In the genomic region with DNA sequence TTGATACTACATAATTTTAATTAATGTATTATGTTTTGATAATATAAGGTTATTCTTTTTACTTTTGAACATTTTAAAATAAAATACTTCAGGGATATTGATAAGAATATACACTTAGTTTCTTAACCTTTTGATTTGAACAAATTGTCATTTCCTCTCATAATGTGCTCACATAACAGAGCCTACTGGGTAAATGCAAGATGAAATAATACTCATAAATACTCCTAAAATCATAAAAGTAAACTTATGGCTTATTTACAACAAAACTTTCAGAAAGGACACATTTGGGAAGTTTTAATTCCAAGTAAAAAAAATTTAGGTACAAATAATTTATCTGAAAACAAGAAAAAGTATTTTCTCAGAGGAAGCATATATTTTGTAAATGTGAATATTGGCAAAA, we compare ENCODE assay signal across 16 cellular contexts.
"Had no signal": no experiment of that assay in that cellular context is flagged by ENCODE, and none has a peak within 500 bp of the region (broad histone marks: within the 10 kb centered on the region; RNA-seq: fewer than 3 reads in every experiment).

No MANE protein-coding gene starts in this region.

- ATAC-seq: activated CD4-positive, alpha-beta T cell treated with anti-CD3 and anti-CD28 coated beads for 36 hours; activated T-helper 17 cell treated with anti-CD3 and anti-CD28 coated beads, Interleukin-2, amount 50 U/mL, for 72 hours had no signal

- H3K4me2 ChIP-seq: SK-N-SH had no signal

- H3K27me3 Mint-ChIP-seq: activated CD4-positive, alpha-beta memory T cell treated with anti-CD3 and anti-CD28 coated beads, Interleukin-2, amount 10 ng/mL, durations not matched to agents 7 days and 5 days; activated CD4-positive, alpha-beta T cell treated with anti-CD3 and anti-CD28 coated beads for 36 hours; activated naive CD4-positive, alpha-beta T cell treated with anti-CD3 and anti-CD28 coated beads, Interleukin-2, amount 10 ng/mL, durations not matched to agents 7 days and 5 days; activated naive CD8-positive, alpha-beta T cell treated with anti-CD3 and anti-CD28 coated beads for 36 hours; activated T-helper 17 cell treated with anti-CD3 and anti-CD28 coated beads, Interleukin-2, amount 50 U/mL, for 72 hours had no signal

- H3K4me3 Mint-ChIP-seq: activated CD4-positive, alpha-beta memory T cell treated with anti-CD3 and anti-CD28 coated beads, Interleukin-2, amount 10 ng/mL, durations not matched to agents 7 days and 5 days; activated CD4-positive, alpha-beta T cell treated with anti-CD3 and anti-CD28 coated beads for 36 hours; activated naive CD4-positive, alpha-beta T cell treated with anti-CD3 and anti-CD28 coated beads, Interleukin-2, amount 10 ng/mL, durations not matched to agents 7 days and 5 days; activated naive CD8-positive, alpha-beta T cell treated with anti-CD3 and anti-CD28 coated beads for 36 hours; activated T-helper 17 cell treated with anti-CD3 and anti-CD28 coated beads, Interleukin-2, amount 50 U/mL, for 72 hours had no signal

- H3K9ac ChIP-seq: SK-N-SH had no signal

- H3K27ac Mint-ChIP-seq: activated CD4-positive, alpha-beta memory T cell treated with anti-CD3 and anti-CD28 coated beads, Interleukin-2, amount 10 ng/mL, durations not matched to agents 7 days and 5 days; activated CD4-positive, alpha-beta T cell treated with anti-CD3 and anti-CD28 coated beads for 36 hours; activated naive CD4-positive, alpha-beta T cell treated with anti-CD3 and anti-CD28 coated beads, Interleukin-2, amount 10 ng/mL, durations not matched to agents 7 days and 5 days; activated naive CD8-positive, alpha-beta T cell treated with anti-CD3 and anti-CD28 coated beads for 36 hours; activated T-helper 17 cell treated with anti-CD3 and anti-CD28 coated beads, Interleukin-2, amount 50 U/mL, for 72 hours had no signal

- H3K36me3 ChIP-seq: brain microvascular endothelial cell, cardiac muscle cell, MG63 had no signal

- H3K27ac ChIP-seq: brain microvascular endothelial cell, cardiac muscle cell, VCaP had no signal

- H3K27me3 ChIP-seq: brain microvascular endothelial cell, cardiac muscle cell, MG63 had no signal

- H3K9me3 ChIP-seq: MG63, SK-N-SH had no signal

- DNase-seq: activated CD4-positive, alpha-beta memory T cell treated with anti-CD3 and anti-CD28 coated beads, Interleukin-2, amount 10 ng/mL, durations not matched to agents 7 days and 5 days; activated CD4-positive, alpha-beta T cell treated with anti-CD3 and anti-CD28 coated beads for 36 hours; activated CD4-positive, alpha-beta T cell treated with anti-CD3 and anti-CD28 coated beads, Interleukin-2, amount 50 U/mL, for 1 hour; activated gamma-delta T cell treated with Interleukin-2 at 50 U/mL for 16 hours; activated naive CD4-positive, alpha-beta T cell treated with anti-CD3 and anti-CD28 coated beads, Interleukin-2, amount 10 ng/mL, durations not matched to agents 7 days and 5 days; activated naive CD8-positive, alpha-beta T cell treated with anti-CD3 and anti-CD28 coated beads for 36 hours; activated T-cell treated with anti-CD3 and anti-CD28 coated beads for 4 hours; activated T-cell treated with anti-CD3 and anti-CD28 coated beads, Interleukin-2, amount 50 U/mL, for 48 hours; MV-4-11; T-helper 1 cell had no signal

- H3K9me3 Mint-ChIP-seq: activated CD4-positive, alpha-beta memory T cell treated with anti-CD3 and anti-CD28 coated beads, Interleukin-2, amount 10 ng/mL, durations not matched to agents 7 days and 5 days; activated naive CD4-positive, alpha-beta T cell treated with anti-CD3 and anti-CD28 coated beads, Interleukin-2, amount 10 ng/mL, durations not matched to agents 7 days and 5 days; activated T-helper 17 cell treated with anti-CD3 and anti-CD28 coated beads, Interleukin-2, amount 50 U/mL, for 72 hours had no signal

- H3K4me1 Mint-ChIP-seq: activated CD4-positive, alpha-beta memory T cell treated with anti-CD3 and anti-CD28 coated beads, Interleukin-2, amount 10 ng/mL, durations not matched to agents 7 days and 5 days; activated CD4-positive, alpha-beta T cell treated with anti-CD3 and anti-CD28 coated beads for 36 hours; activated naive CD4-positive, alpha-beta T cell treated with anti-CD3 and anti-CD28 coated beads, Interleukin-2, amount 10 ng/mL, durations not matched to agents 7 days and 5 days; activated naive CD8-positive, alpha-beta T cell treated with anti-CD3 and anti-CD28 coated beads for 36 hours; activated T-helper 17 cell treated with anti-CD3 and anti-CD28 coated beads, Interleukin-2, amount 50 U/mL, for 72 hours had no signal

- H3K36me3 Mint-ChIP-seq: activated naive CD4-positive, alpha-beta T cell treated with anti-CD3 and anti-CD28 coated beads, Interleukin-2, amount 10 ng/mL, durations not matched to agents 7 days and 5 days; activated naive CD8-positive, alpha-beta T cell treated with anti-CD3 and anti-CD28 coated beads for 36 hours had no signal

- H3K4me3 ChIP-seq: cardiac muscle cell, MG63 had no signal
